10 cellular contexts compared by ENCODE assay signal in genomic region chr10:77872151-77872946, GRCh38. TPM values are rescaled to one million over a fixed set of nuclear protein-coding genes. Genes with fewer than 3 reads are reported as not detected.
DNase-seq lines count a peak whose midpoint lies in the region; ATAC-seq and TF ChIP-seq lines count a peak whose summit lies in the region.
"Had no signal": no experiment of that assay in that cellular context is flagged by ENCODE, and none has a peak within 500 bp of the region (broad histone marks: within the 10 kb centered on the region; RNA-seq: fewer than 3 reads in every experiment).

No MANE protein-coding gene starts in this region.

- H3K27me3 Mint-ChIP-seq in stimulated activated memory B cell treated with anti-CD40 and anti-IgM and Interleukin-4, amounts not matched to agents 10 μg/mL and 1 μg/mL and 100 μg/mL, for 72 hours, result no peaks in the 10 kb centered on the region

- H3K9ac ChIP-seq in Loucy (ENCODE audit: low read depth, low read length, poor library complexity, severe bottlenecking), result peak overlapping the region; percentile 54

- peak overlapping the region; percentile 78 for H3K27ac ChIP-seq in layer of hippocampus (ENCODE audit: low read depth, low read length)

- peaks cover 24% of the 10 kb centered on the region for H3K4me1 Mint-ChIP-seq in stimulated activated memory B cell treated with anti-CD40 and anti-IgM and Interleukin-4, amounts not matched to agents 10 μg/mL and 1 μg/mL and 100 μg/mL, for 72 hours

- no peak overlapping the region for H3K4me3 Mint-ChIP-seq in stimulated activated memory B cell treated with anti-CD40 and anti-IgM and Interleukin-4, amounts not matched to agents 10 μg/mL and 1 μg/mL and 100 μg/mL, for 72 hours

- DNase-seq in cerebellum (ENCODE audit: low spot score), result peak; percentile 79
- DNase-seq in OCI-M2 (lab: John Stamatoyannopoulos, UW; ENCODE audit: unreplicated experiment), result no peak
- DNase-seq in NCI-H1417 treated with DMSO at 0.1 percent for 48 hours (lab: John Stamatoyannopoulos, UW), result no peak
- DNase-seq: kidney glomerular epithelial cell, NCI-H1930 had no signal

- H4K20me1 ChIP-seq in Loucy (ENCODE audit: insufficient read depth, low read length, poor library complexity, severe bottlenecking), result no peaks in the 10 kb centered on the region

- no peaks in the 10 kb centered on the region; the same call in 1 of the 2 replicates for H3F3A ChIP-seq in Loucy (ENCODE audit: low read depth)

- no peak overlapping the region for H2AFZ ChIP-seq in Loucy (ENCODE audit: low read length)

- no peak for ATAC-seq in stimulated activated memory B cell treated with anti-CD40 and anti-IgM and Interleukin-4, amounts not matched to agents 10 μg/mL and 1 μg/mL and 100 μg/mL, for 72 hours
- no peak for ATAC-seq in GM21381 (IDR thresholded peaks at IDR 0.05; ENCODE audit: unreplicated experiment)
- no peak for ATAC-seq in GM18873 (IDR thresholded peaks at IDR 0.05; ENCODE audit: low FRiP score, unreplicated experiment)

- H3K4me2 ChIP-seq in Loucy (ENCODE audit: low read depth, low read length, poor library complexity, severe bottlenecking), result peak overlapping the region; percentile 78

- no peaks in the 10 kb centered on the region for H3K9me3 Mint-ChIP-seq in stimulated activated memory B cell treated with anti-CD40 and anti-IgM and Interleukin-4, amounts not matched to agents 10 μg/mL and 1 μg/mL and 100 μg/mL, for 72 hours

- peak overlapping the region; percentile 14 for H3K27ac Mint-ChIP-seq in stimulated activated memory B cell treated with anti-CD40 and anti-IgM and Interleukin-4, amounts not matched to agents 10 μg/mL and 1 μg/mL and 100 μg/mL, for 72 hours

- peaks cover 12% of the 10 kb centered on the region; the same call in 1 of the 2 replicates for H3K36me3 ChIP-seq in Loucy (ENCODE audit: insufficient read depth, low read length)

- peaks cover 31% of the 10 kb centered on the region for H3K4me1 ChIP-seq in Loucy (ENCODE audit: insufficient read depth, low read length, poor library complexity, severe bottlenecking)

- H3K4me3 ChIP-seq in Loucy (ENCODE audit: low read length, poor library complexity, severe bottlenecking), result no peak overlapping the region

- H3K9me3 ChIP-seq in Loucy (ENCODE audit: insufficient read depth, low read depth, low read length), result no peaks in the 10 kb centered on the region

- TF ChIP-seq CTCF in Loucy (conservative IDR thresholded peaks at IDR 0.05; ENCODE audit: low read length), result no peak

- no peaks in the 10 kb centered on the region for H3K9me2 ChIP-seq in Loucy (replicated peaks; ENCODE audit: low read depth, low read length)

- H3K27me3 ChIP-seq in Loucy (ENCODE audit: insufficient read depth, low read length, poor library complexity, severe bottlenecking) (no peaks in the 10 kb centered on the region), layer of hippocampus (ENCODE audit: control insufficient read depth, insufficient read depth, low read length) (no peaks in the 10 kb centered on the region)

- H3K36me3 Mint-ChIP-seq in stimulated activated memory B cell treated with anti-CD40 and anti-IgM and Interleukin-4, amounts not matched to agents 10 μg/mL and 1 μg/mL and 100 μg/mL, for 72 hours, result no peaks in the 10 kb centered on the region

- peaks cover 33% of the 10 kb centered on the region for H3K79me2 ChIP-seq in Loucy (ENCODE audit: insufficient read depth, low read length)

RNA-seq across cellular contexts. Expression of gene DLG5, which starts 54.2 kb away (rescaled TPM):
- total RNA-seq in cerebellum, result 51.5 TPM
